In the genomic region with DNA sequence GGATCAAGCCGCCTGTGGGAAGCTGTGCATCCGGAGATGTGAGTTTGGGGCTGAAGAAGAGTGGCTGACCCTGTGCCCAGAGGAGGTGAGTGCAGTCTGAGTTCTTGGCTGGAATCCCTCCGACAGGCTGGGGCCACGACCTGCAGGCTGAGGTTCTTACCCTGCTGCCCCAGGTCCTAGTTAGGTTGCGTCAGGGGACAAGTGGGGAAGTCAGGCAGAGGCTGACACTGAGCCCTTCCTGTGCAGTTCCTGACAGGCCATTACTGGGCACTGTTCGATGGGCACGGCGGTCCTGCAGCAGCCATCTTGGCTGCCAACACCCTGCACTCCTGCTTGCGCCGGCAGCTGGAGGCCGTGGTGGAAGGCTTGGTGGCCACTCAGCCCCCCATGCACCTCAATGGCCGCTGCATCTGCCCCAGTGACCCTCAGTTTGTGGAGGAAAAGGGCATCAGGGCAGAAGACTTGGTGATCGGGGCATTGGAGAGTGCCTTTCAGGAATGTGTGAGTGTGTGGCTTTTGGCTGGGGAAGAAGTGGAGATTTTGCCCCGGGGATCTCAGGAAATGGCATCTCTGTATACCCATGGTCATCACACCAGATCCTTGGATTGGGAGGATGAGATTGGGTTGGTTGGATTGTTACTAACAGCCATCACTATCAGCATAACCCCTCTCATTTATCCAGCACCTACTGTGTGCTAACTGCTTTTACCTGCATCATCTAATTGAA, we compare ENCODE assay signal across 8 cellular contexts. TPM values are rescaled to one million over a fixed set of nuclear protein-coding genes. Genes with fewer than 3 reads are reported as not detected.
A peak's percentile ranks its signal among the peaks of the same experiment; 100 is the strongest.
DNase-seq lines count a peak whose midpoint lies in the region; ATAC-seq, FAIRE-seq and TF ChIP-seq lines count a peak whose summit lies in the region.

No MANE protein-coding gene starts in this region.

- H3K36me3 ChIP-seq in small intestine (ENCODE audit: control insufficient read depth in 2 of 2, insufficient read depth in 2 of 2, low read length in 2 of 2), result peaks cover 0 to 3% of the 10 kb centered on the region in 2 donors

- intact Hi-C loops in Right ventricle myocardium superior (cut with DNase I), result no loop called here

- TF ChIP-seq CTCF in VCaP (conservative IDR thresholded peaks at IDR 0.05), result no peak

- 77 to 85% (median 83%) methylated on average over 14 of the region's 14 CpGs for WGBS in small intestine, 3 donors

- DNase-seq in GM12892 (ENCODE audit: insufficient read length) (no peak), Right ventricle myocardium superior (no peak), small intestine (no peak), T-helper 9 cell (no peak)

- H3K27ac ChIP-seq in VCaP, result peak overlapping the region; percentile 83
- peak overlapping the region; percentile 18 to 72 for H3K27ac ChIP-seq in small intestine (ENCODE audit: low read depth in 1 of 2, low read length in 1 of 2)

- no peaks in the 10 kb centered on the region for H3K9me3 ChIP-seq in small intestine (ENCODE audit: control insufficient read depth, low read depth)

- ATAC-seq in Right ventricle myocardium superior (ENCODE audit: poor library complexity), result peak; percentile 13
- no peak for ATAC-seq in HG03571 (IDR thresholded peaks at IDR 0.05; ENCODE audit: unreplicated experiment)
- ATAC-seq in HG02840 (IDR thresholded peaks at IDR 0.05; ENCODE audit: low FRiP score, unreplicated experiment), result no peak
- ATAC-seq in GM18907 (IDR thresholded peaks at IDR 0.05; ENCODE audit: unreplicated experiment), result no peak

- no peak for TF ChIP-seq POLR2A in GM12892 (IDR thresholded peaks at IDR 0.05; ENCODE audit: low read depth, low read length)

- peak; percentile 17 for FAIRE-seq in GM12892 (lab: Jason Lieb, UNC)
- no peak for FAIRE-seq in small intestine (lab: Jason Lieb, UNC)

- no peak overlapping the region for H3K4me3 ChIP-seq in small intestine (ENCODE audit: low read depth in 1 of 2, low read length in 2 of 2)

- H3K27me3 ChIP-seq in small intestine (ENCODE audit: control insufficient read depth in 2 of 2, insufficient read depth in 2 of 2, low read length in 2 of 2), result no peaks in the 10 kb centered on the region

- no peaks in the 10 kb centered on the region for H3K4me1 ChIP-seq in small intestine (ENCODE audit: control insufficient read depth in 2 of 2, insufficient read depth in 1 of 2, low read depth in 1 of 2, low read length in 1 of 2)

RNA-seq across cellular contexts. Expression of a gene that starts 1.3 kb away (rescaled TPM):
- 24.1 TPM for polyA plus RNA-seq in GM12892 (2012; ENCODE audit: missing spikeins)
- 8.4 TPM for total RNA-seq in Right ventricle myocardium superior
- polyA plus RNA-seq in small intestine, result 1 to 10 TPM; 1.8 to 9.3 (median 8.4) TPM

RNA-seq across cellular contexts. Expression of a gene that starts 7.9 kb away (rescaled TPM):
- 26.4 TPM for polyA plus RNA-seq in GM12892 (2012; ENCODE audit: missing spikeins)
- total RNA-seq in Right ventricle myocardium superior, result 131 TPM
- 10 to 100 TPM; 47.6 to 54.1 (median 53.8) TPM for polyA plus RNA-seq in small intestine

RNA-seq across cellular contexts. Expression of a gene that starts 21.4 kb away (rescaled TPM):
- 0.30 TPM for polyA plus RNA-seq in GM12892 (2012; ENCODE audit: missing spikeins)
- total RNA-seq in Right ventricle myocardium superior, result 0.32 TPM
- polyA plus RNA-seq in small intestine, result under 1 TPM in 1 of 3 donors, not detected in 2; 0.12 TPM

RNA-seq across cellular contexts. Expression of a gene that starts 31.6 kb away (rescaled TPM):
- 34.7 TPM for polyA plus RNA-seq in GM12892 (2012; ENCODE audit: missing spikeins)
- total RNA-seq in Right ventricle myocardium superior, result 61.0 TPM
- polyA plus RNA-seq in small intestine, result 10 to 100 TPM; 25.9 to 43.8 (median 28.4) TPM

RNA-seq across cellular contexts. Expression of a gene that starts 40.7 kb away (rescaled TPM):
- polyA plus RNA-seq in GM12892 (2012; ENCODE audit: missing spikeins), result 7.1 TPM
- total RNA-seq in Right ventricle myocardium superior, result 5.3 TPM
- 100 to 1,000 TPM in 2 of 3 donors, 10 to 100 TPM in 1; 97.5 to 167 (median 159) TPM for polyA plus RNA-seq in small intestine
